In genomic region chr19:3034845-3035541, GRCh38 we compare ENCODE assay signal across 8 cellular contexts. TPM values are rescaled to one million over a fixed set of nuclear protein-coding genes. Genes with fewer than 3 reads are reported as not detected.
DNase-seq lines count a peak whose midpoint lies in the region; TF ChIP-seq lines count a peak whose summit lies in the region.

No MANE protein-coding gene starts in this region.

- H3K4me1 Mint-ChIP-seq in T-helper 1 cell treated with Interleukin-12 subunit alpha and Interleukin-12 subunit beta and Interleukin-4 antibody, amounts not matched to agents 30 μg/mL and 1 μg/mL, for 36 hours (ENCODE audit: low read depth) = peaks cover 19% of the 10 kb centered on the region

- CTCF ChIA-PET in HEK293 (lab: Yijun Ruan, JAX) = interaction anchor here (0.6 to 2.7 kb wide), 7 partner anchors 18 to 1299 kb away, joined by 3 to 23 read pairs (median 5); no protein-coding TSS in a partner anchor

- H3K36me3 ChIP-seq in BLaER1 treated with 17β-estradiol and CSF1 and Interleukin-3, amounts not matched to agents 10 nM and 100 nM = no peaks in the 10 kb centered on the region
- H3K36me3 ChIP-seq in HEK293 (ENCODE audit: control insufficient read depth in 2 of 2, insufficient read depth in 1 of 2, low read length in 2 of 2) = no peaks in the 10 kb centered on the region
- no peaks in the 10 kb centered on the region for H3K36me3 ChIP-seq in tibial artery

- H3K27me3 Mint-ChIP-seq in T-helper 1 cell treated with Interleukin-12 subunit alpha and Interleukin-12 subunit beta and Interleukin-4 antibody, amounts not matched to agents 30 μg/mL and 1 μg/mL, for 36 hours (ENCODE audit: low read depth) = peaks cover 38% of the 10 kb centered on the region

- peak overlapping the region; percentile 92 to 100 (median 97) for H3K4me2 ChIP-seq in BLaER1 treated with 17β-estradiol and CSF1 and Interleukin-3, amounts not matched to agents 10 nM and 100 nM

- H3K36me3 Mint-ChIP-seq in T-helper 1 cell treated with Interleukin-12 subunit alpha and Interleukin-12 subunit beta and Interleukin-4 antibody, amounts not matched to agents 30 μg/mL and 1 μg/mL, for 36 hours (ENCODE audit: low read depth) = no peaks in the 10 kb centered on the region

- POLR2A ChIA-PET in HEK293 (lab: Yijun Ruan, JAX) = interaction anchor here (0.6 to 3.8 kb wide), 18 partner anchors 10 to 559 kb away, joined by 3 to 37 read pairs (median 7); partner anchors contain the start of genes GADD45B, TLE5 and TLE6

- peak overlapping the region; percentile 95 for H3K27ac Mint-ChIP-seq in T-helper 1 cell treated with Interleukin-12 subunit alpha and Interleukin-12 subunit beta and Interleukin-4 antibody, amounts not matched to agents 30 μg/mL and 1 μg/mL, for 36 hours

- H3K27me3 ChIP-seq in BLaER1 treated with 17β-estradiol and CSF1 and Interleukin-3, amounts not matched to agents 10 nM and 100 nM = peaks cover 20 to 35% (median 29%) of the 10 kb centered on the region in 11 experiments
- H3K27me3 ChIP-seq in tibial artery = peaks cover 0 to 43% of the 10 kb centered on the region in 2 donors

- peak overlapping the region; percentile 62 to 87 (median 80) for H3K27ac ChIP-seq in BLaER1 treated with 17β-estradiol and CSF1 and Interleukin-3, amounts not matched to agents 10 nM and 100 nM
- H3K27ac ChIP-seq in HEK293 (ENCODE audit: extremely low read depth, low read depth, low read length) = peak overlapping the region; percentile 58; the same call in 1 of the 2 replicates
- peak overlapping the region; percentile 80 to 88 for H3K27ac ChIP-seq in tibial artery

- H3K4me3 Mint-ChIP-seq in T-helper 1 cell treated with Interleukin-12 subunit alpha and Interleukin-12 subunit beta and Interleukin-4 antibody, amounts not matched to agents 30 μg/mL and 1 μg/mL, for 36 hours = peak overlapping the region; percentile 87

- intact Hi-C loops in tibial artery (cut with DNase I; ENCODE audit: low total_unique reads) = no loop called here

- no peak for TF ChIP-seq CTCF in HEK293 (tag by site-specific recombination; IDR thresholded peaks at IDR 0.05)
- TF ChIP-seq CTCF in tibial artery (IDR thresholded peaks at IDR 0.05) = no peak

- H3K9ac ChIP-seq in BLaER1 treated with 17β-estradiol and CSF1 and Interleukin-3, amounts not matched to agents 10 nM and 100 nM = peak overlapping the region; percentile 63 to 83 (median 79)

- no peaks in the 10 kb centered on the region for H3K9me3 ChIP-seq in BLaER1 treated with 17β-estradiol and CSF1 and Interleukin-3, amounts not matched to agents 10 nM and 100 nM (replicated peaks in 1 of 11)
- H3K9me3 ChIP-seq in HEK293 (ENCODE audit: control insufficient read depth, insufficient read depth, low read depth, low read length) (no peaks in the 10 kb centered on the region), tibial artery (no peaks in the 10 kb centered on the region)

- DNase-seq in dermis blood vessel endothelial cell (peak; percentile 19), mucosa of gallbladder (ENCODE audit: low spot score) (peak; percentile 20), tibial artery (peak in 1 of 2 donors; percentile 77), germinal center (ENCODE audit: low spot score) (no peak), COR-L47 (lab: John Stamatoyannopoulos, UW) (no peak)

- peaks cover 12 to 33% (median 26%) of the 10 kb centered on the region in 10 experiments for H3K4me1 ChIP-seq in BLaER1 treated with 17β-estradiol and CSF1 and Interleukin-3, amounts not matched to agents 10 nM and 100 nM
- H3K4me1 ChIP-seq in HEK293 (ENCODE audit: control insufficient read depth, insufficient read depth, low read length) (peaks cover 8% of the 10 kb centered on the region; the same call in 1 of the 2 replicates), tibial artery (peaks cover 4 to 25% (median 20%) of the 10 kb centered on the region in 4 donors)

- peak overlapping the region; percentile 56 to 75 (median 65) for H3K4me3 ChIP-seq in BLaER1 treated with 17β-estradiol and CSF1 and Interleukin-3, amounts not matched to agents 10 nM and 100 nM
- peak overlapping the region; percentile 37 for H3K4me3 ChIP-seq in HEK293 (ENCODE audit: low read depth, low read length)
- peak overlapping the region; percentile 51 to 56 for H3K4me3 ChIP-seq in tibial artery

- no peaks in the 10 kb centered on the region for H4K20me1 ChIP-seq in BLaER1 treated with 17β-estradiol and CSF1 and Interleukin-3, amounts not matched to agents 10 nM and 100 nM

- no peaks in the 10 kb centered on the region for H3K9me3 Mint-ChIP-seq in T-helper 1 cell treated with Interleukin-12 subunit alpha and Interleukin-12 subunit beta and Interleukin-4 antibody, amounts not matched to agents 30 μg/mL and 1 μg/mL, for 36 hours

TF ChIP-seq in HEK293, 187 proteins besides CTCF, POLR2A, EP300 and RAD21:
- TF ChIP-seq FEZF1 (tag by site-specific recombination; IDR thresholded peaks at IDR 0.05) (no peak), ZNF585B (tag by site-specific recombination; IDR thresholded peaks at IDR 0.05) (no peak), IKZF3 (tag by site-specific recombination; IDR thresholded peaks at IDR 0.05) (0 out of 2 replicates have a peak, but pooled peaks have one; percentile 34), BCL11B (tag by site-specific recombination; IDR thresholded peaks at IDR 0.05; ENCODE audit: low read depth) (no peak), MZF1 (tag by site-specific recombination; IDR thresholded peaks at IDR 0.05; ENCODE audit: borderline replicate concordance) (peak; percentile 54), ZNF792 (tag by site-specific recombination; IDR thresholded peaks at IDR 0.05) (no peak), ZFP3 (tag by site-specific recombination; IDR thresholded peaks at IDR 0.05; ENCODE audit: low read depth) (no peak), ZNF248 (tag by site-specific recombination; IDR thresholded peaks at IDR 0.05) (no peak), SP3 (tag by site-specific recombination; IDR thresholded peaks at IDR 0.05) (no peak), ZNF354C (tag by site-specific recombination; IDR thresholded peaks at IDR 0.05; ENCODE audit: borderline replicate concordance, low read depth) (no peak), ZBTB20 (tag by site-specific recombination; IDR thresholded peaks at IDR 0.05) (peak; percentile 51; the same call in 1 of the 2 replicates), ZNF335 (tag by site-specific recombination; conservative IDR thresholded peaks at IDR 0.05) (peak; percentile 33), ZBTB17 (tag by site-specific recombination; IDR thresholded peaks at IDR 0.05) (peak; percentile 67), ZBTB48 (tag by site-specific recombination; IDR thresholded peaks at IDR 0.05) (peak; percentile 64), ZSCAN30 (tag by site-specific recombination; IDR thresholded peaks at IDR 0.05) (no peak), ZNF394 (tag by site-specific recombination; IDR thresholded peaks at IDR 0.05; ENCODE audit: borderline replicate concordance) (no peak), ZFP69B (tag by site-specific recombination; IDR thresholded peaks at IDR 0.05) (0 out of 2 replicates have a peak, but pooled peaks have one; percentile 11), ZNF174 (tag by site-specific recombination; IDR thresholded peaks at IDR 0.05) (no peak), ZNF114 (tag by site-specific recombination; IDR thresholded peaks at IDR 0.05) (no peak), ZBTB11 (tag by site-specific recombination; conservative IDR thresholded peaks at IDR 0.05; ENCODE audit: low read depth) (peak; percentile 49), SCRT2 (tag by site-specific recombination; IDR thresholded peaks at IDR 0.05) (no peak), ZNF10 (tag by site-specific recombination; IDR thresholded peaks at IDR 0.05) (no peak), ZNF19 (tag by site-specific recombination; IDR thresholded peaks at IDR 0.05; ENCODE audit: low read depth) (no peak), GLIS1 (tag by site-specific recombination; IDR thresholded peaks at IDR 0.05) (peak; percentile 59)

RNA-seq across cellular contexts. Expression of gene TLE2, which starts 5.9 kb away (rescaled TPM):
- 21.8 and 25.7 TPM in 2 replicates for total RNA-seq in dermis blood vessel endothelial cell
- 64.6 TPM for total RNA-seq in mucosa of gallbladder

RNA-seq across cellular contexts. Expression of gene TLE5, which starts 27.3 kb away (rescaled TPM):
- 81.7 and 147 TPM in 2 replicates for total RNA-seq in dermis blood vessel endothelial cell
- 629 TPM for total RNA-seq in mucosa of gallbladder

RNA-seq across cellular contexts. Expression of gene TLE6, which starts 57.6 kb away (rescaled TPM):
- 2.0 and 2.7 TPM in 2 replicates for total RNA-seq in dermis blood vessel endothelial cell
- total RNA-seq in mucosa of gallbladder = 0.63 TPM

RNA-seq across cellular contexts. Expression of gene GNA11, which starts 59.2 kb away (rescaled TPM):
- total RNA-seq in dermis blood vessel endothelial cell = 80.8 and 87.2 TPM in 2 replicates
- total RNA-seq in mucosa of gallbladder = 93.2 TPM

Comparison
In these comparisons a context has a peak if more than half of its experiments do, and no peak if none do; other contexts are left out.
1. DNase-seq: peak in dermis blood vessel endothelial cell (single experiment) and mucosa of gallbladder (single experiment); none in germinal center (single experiment) and COR-L47 (single experiment).
2. Peak in every context shown above with its lines, with median percentiles within 50 percentile points of each other: H3K27ac ChIP-seq and H3K4me3 ChIP-seq.